8 cellular contexts compared by ENCODE assay signal in the genomic region with DNA sequence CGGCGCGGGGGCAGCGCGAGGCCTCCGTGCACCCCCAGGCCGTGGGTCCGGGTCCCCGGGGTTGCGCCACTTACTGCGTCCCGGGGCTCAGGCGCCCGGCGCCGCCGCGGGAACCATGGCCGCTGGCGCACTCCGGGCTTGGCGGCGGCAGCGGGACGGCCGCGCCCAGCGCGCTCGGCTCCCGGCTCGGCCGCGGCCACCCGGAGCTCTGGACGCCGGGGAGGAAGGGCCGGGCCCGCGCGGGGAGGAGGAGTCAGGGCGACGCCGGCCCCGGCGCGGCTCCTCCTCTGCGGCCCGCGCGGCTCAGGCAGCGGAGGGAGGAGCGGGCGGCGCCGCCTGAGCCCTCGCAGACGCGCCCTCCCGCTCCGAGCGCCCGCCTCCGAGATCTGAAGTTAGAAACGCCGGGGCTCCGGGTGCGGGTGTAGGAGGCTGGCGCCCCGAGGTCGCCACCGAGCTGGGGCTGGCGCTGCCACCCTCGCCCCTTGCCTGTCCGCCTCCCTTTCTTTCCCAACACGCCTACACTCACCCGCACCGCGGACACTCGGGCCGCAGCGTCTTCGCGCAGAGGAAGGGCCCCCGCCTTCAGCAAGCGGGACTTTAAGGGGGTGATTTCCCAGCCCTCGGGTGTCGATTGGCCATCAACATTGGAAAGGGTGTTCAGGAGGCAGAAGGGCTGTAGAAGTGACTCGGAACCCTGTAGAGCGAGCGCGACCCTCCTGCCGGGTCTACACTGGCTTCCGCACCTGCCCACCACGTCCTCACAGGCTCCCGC. TPM values are rescaled to one million over a fixed set of nuclear protein-coding genes. Genes with fewer than 3 reads are reported as not detected.
DNase-seq lines count a peak whose midpoint lies in the region; ATAC-seq and TF ChIP-seq lines count a peak whose summit lies in the region.

TSS of gene NIN (minus strand) at position 231 of the 772 bp plus-strand sequence. CDS start 9,106 bp downstream, outside the sequence.

- no peaks in the 10 kb centered on the region for H3K9me3 Mint-ChIP-seq in activated T-helper 1 cell treated with anti-CD3 and anti-CD28 coated beads, Interleukin-12 subunit alpha, Interleukin-12 subunit beta, Interleukin-2, Interleukin-4 antibody, amounts not matched to agents 30 ng/mL and 10 ng/mL and 1 ng/mL, durations not matched to agents 14 hours and 24 hours and 36 hours
- H3K9me3 Mint-ChIP-seq in naive thymus-derived CD8-positive, alpha-beta T cell, result no peaks in the 10 kb centered on the region
- no peaks in the 10 kb centered on the region for H3K9me3 Mint-ChIP-seq in stimulated activated naive CD8-positive, alpha-beta T cell treated with anti-CD3 and anti-CD28 coated beads, Interleukin-15, amount 100 ng/mL, for 72 hours

- H3K27me3 Mint-ChIP-seq in activated T-helper 1 cell treated with anti-CD3 and anti-CD28 coated beads, Interleukin-12 subunit alpha, Interleukin-12 subunit beta, Interleukin-2, Interleukin-4 antibody, amounts not matched to agents 30 ng/mL and 10 ng/mL and 1 ng/mL, durations not matched to agents 14 hours and 24 hours and 36 hours (ENCODE audit: insufficient read depth), result peaks cover 16% of the 10 kb centered on the region
- H3K27me3 Mint-ChIP-seq in naive thymus-derived CD8-positive, alpha-beta T cell, result no peaks in the 10 kb centered on the region
- no peaks in the 10 kb centered on the region for H3K27me3 Mint-ChIP-seq in stimulated activated naive CD8-positive, alpha-beta T cell treated with anti-CD3 and anti-CD28 coated beads, Interleukin-15, amount 100 ng/mL, for 72 hours

- no peak for TF ChIP-seq CTCF in Peyer's patch (IDR thresholded peaks at IDR 0.05)
- no peak for TF ChIP-seq CTCF in fibroblast of lung (conservative IDR thresholded peaks at IDR 0.05 in 1 of 2, IDR thresholded peaks at IDR 0.05 in 1 of 2; ENCODE audit: low read depth in 1 of 2, low read length in 2 of 2)

- peak; percentile 83 for ATAC-seq in GM21390 (IDR thresholded peaks at IDR 0.05; ENCODE audit: unreplicated experiment)
- peak; percentile 77 to 81 for ATAC-seq in naive thymus-derived CD8-positive, alpha-beta T cell
- peak; percentile 86 for ATAC-seq in stimulated activated naive CD8-positive, alpha-beta T cell treated with anti-CD3 and anti-CD28 coated beads, Interleukin-15, amount 100 ng/mL, for 72 hours

- H3K4me1 ChIP-seq in HUES6 (ENCODE audit: control insufficient read depth, insufficient read depth, low read length) (peaks cover 17% of the 10 kb centered on the region), Peyer's patch (peaks cover 0 to 20% (median 6%) of the 10 kb centered on the region in 4 donors), fibroblast of lung (ENCODE audit: control insufficient read depth, extremely low read depth, insufficient read depth, low read length) (peaks cover 6% of the 10 kb centered on the region)

- H3K27ac Mint-ChIP-seq in activated T-helper 1 cell treated with anti-CD3 and anti-CD28 coated beads, Interleukin-12 subunit alpha, Interleukin-12 subunit beta, Interleukin-2, Interleukin-4 antibody, amounts not matched to agents 30 ng/mL and 10 ng/mL and 1 ng/mL, durations not matched to agents 14 hours and 24 hours and 36 hours, result peak within 1 kb of the TSS; percentile 95
- peak within 1 kb of the TSS; percentile 95 to 99 (median 98) for H3K27ac Mint-ChIP-seq in naive thymus-derived CD8-positive, alpha-beta T cell
- H3K27ac Mint-ChIP-seq in stimulated activated naive CD8-positive, alpha-beta T cell treated with anti-CD3 and anti-CD28 coated beads, Interleukin-15, amount 100 ng/mL, for 72 hours, result peak within 1 kb of the TSS; percentile 91 to 92

- H3K9me3 ChIP-seq in HUES6 (ENCODE audit: control insufficient read depth, insufficient read depth, low read depth, low read length), result no peaks in the 10 kb centered on the region
- no peaks in the 10 kb centered on the region for H3K9me3 ChIP-seq in Peyer's patch
- H3K9me3 ChIP-seq in fibroblast of lung (ENCODE audit: control insufficient read depth, insufficient read depth, low read depth, low read length), result no peaks in the 10 kb centered on the region

- peak within 1 kb of the TSS; percentile 88 for H2AFZ ChIP-seq in fibroblast of lung (ENCODE audit: low read length)

- peaks cover 68% of the 10 kb centered on the region for H3K4me1 Mint-ChIP-seq in activated T-helper 1 cell treated with anti-CD3 and anti-CD28 coated beads, Interleukin-12 subunit alpha, Interleukin-12 subunit beta, Interleukin-2, Interleukin-4 antibody, amounts not matched to agents 30 ng/mL and 10 ng/mL and 1 ng/mL, durations not matched to agents 14 hours and 24 hours and 36 hours (ENCODE audit: low read depth)
- H3K4me1 Mint-ChIP-seq in naive thymus-derived CD8-positive, alpha-beta T cell, result peaks cover 40 to 80% (median 70%) of the 10 kb centered on the region in 4 donors
- peaks cover 78% of the 10 kb centered on the region for H3K4me1 Mint-ChIP-seq in stimulated activated naive CD8-positive, alpha-beta T cell treated with anti-CD3 and anti-CD28 coated beads, Interleukin-15, amount 100 ng/mL, for 72 hours

- TF ChIP-seq POLR2A in Peyer's patch (IDR thresholded peaks at IDR 0.05), result peak; percentile 27 to 35

- H3K36me3 ChIP-seq in HUES6 (ENCODE audit: control insufficient read depth, insufficient read depth, low read length) (no peaks in the 10 kb centered on the region), Peyer's patch (no peaks in the 10 kb centered on the region), fibroblast of lung (ENCODE audit: control insufficient read depth, insufficient read depth, low read length) (no peaks in the 10 kb centered on the region)

- H3K79me2 ChIP-seq in fibroblast of lung (ENCODE audit: control insufficient read depth, insufficient read depth, low read length), result peaks cover 36% of the 10 kb centered on the region

- H3K4me3 ChIP-seq in HUES6 (ENCODE audit: low read depth, low read length), result peak within 1 kb of the TSS; percentile 82
- peak within 1 kb of the TSS; percentile 83 to 95 (median 88) for H3K4me3 ChIP-seq in Peyer's patch
- H3K4me3 ChIP-seq in fibroblast of lung (replicated peaks in 1 of 4; ENCODE audit: control extremely low read depth in 1 of 4, insufficient read depth in 1 of 4, low read depth in 3 of 4, low read length in 4 of 4), result peak within 1 kb of the TSS; percentile 70 to 87 (median 78)

- intact Hi-C loops in activated T-helper 1 cell treated with anti-CD3 and anti-CD28 coated beads, Interleukin-12 subunit alpha, Interleukin-12 subunit beta, Interleukin-2, Interleukin-4 antibody, amounts not matched to agents 30 ng/mL and 10 ng/mL and 1 ng/mL, durations not matched to agents 14 hours and 24 hours and 36 hours (cut with micrococcal nuclease), result loop anchor here (1.0 to 10.0 kb wide), 9 partner anchors 9 to 1246 kb away; partner anchors contain the start of genes DMAC2L, L2HGDH, RPS29 and TMX1

- H3K27ac ChIP-seq in HUES6 (ENCODE audit: low read depth, low read length) (no peak within 1 kb of the TSS), Peyer's patch (peak within 1 kb of the TSS; percentile 81 to 96 (median 92)), fibroblast of lung (ENCODE audit: insufficient read depth, low read length) (peak within 1 kb of the TSS; percentile 59)

- H3K4me3 Mint-ChIP-seq in activated T-helper 1 cell treated with anti-CD3 and anti-CD28 coated beads, Interleukin-12 subunit alpha, Interleukin-12 subunit beta, Interleukin-2, Interleukin-4 antibody, amounts not matched to agents 30 ng/mL and 10 ng/mL and 1 ng/mL, durations not matched to agents 14 hours and 24 hours and 36 hours, result peak within 1 kb of the TSS; percentile 93
- peak within 1 kb of the TSS; percentile 89 to 99 (median 98) for H3K4me3 Mint-ChIP-seq in naive thymus-derived CD8-positive, alpha-beta T cell
- peak within 1 kb of the TSS; percentile 94 for H3K4me3 Mint-ChIP-seq in stimulated activated naive CD8-positive, alpha-beta T cell treated with anti-CD3 and anti-CD28 coated beads, Interleukin-15, amount 100 ng/mL, for 72 hours

- no peaks in the 10 kb centered on the region for H4K20me1 ChIP-seq in fibroblast of lung (ENCODE audit: control insufficient read depth, extremely low read depth, insufficient read depth, low read length)

- peaks cover 27% of the 10 kb centered on the region for H3K36me3 Mint-ChIP-seq in activated T-helper 1 cell treated with anti-CD3 and anti-CD28 coated beads, Interleukin-12 subunit alpha, Interleukin-12 subunit beta, Interleukin-2, Interleukin-4 antibody, amounts not matched to agents 30 ng/mL and 10 ng/mL and 1 ng/mL, durations not matched to agents 14 hours and 24 hours and 36 hours (ENCODE audit: low read depth)
- peaks cover 0 to 8% (median 0%) of the 10 kb centered on the region in 3 donors for H3K36me3 Mint-ChIP-seq in naive thymus-derived CD8-positive, alpha-beta T cell

- DNase-seq in DMS 273 (lab: John Stamatoyannopoulos, UW; ENCODE audit: unreplicated experiment), result peak; percentile 92
- DNase-seq in Peyer's patch, result peak; percentile 70 to 88 (median 86)
- peak; percentile 73 for DNase-seq in activated T-helper 1 cell treated with anti-CD3 and anti-CD28 coated beads, Interleukin-12 subunit alpha, Interleukin-12 subunit beta, Interleukin-2, Interleukin-4 antibody, amounts not matched to agents 30 ng/mL and 10 ng/mL and 1 ng/mL, durations not matched to agents 14 hours and 24 hours and 36 hours (ENCODE audit: low spot score)
- peak; percentile 73 to 77 for DNase-seq in fibroblast of lung (ENCODE audit: low read depth in 2 of 2)
- DNase-seq in naive thymus-derived CD8-positive, alpha-beta T cell, result peak; percentile 63 to 83 (median 72)
- peak; percentile 71 to 81 for DNase-seq in stimulated activated naive CD8-positive, alpha-beta T cell treated with anti-CD3 and anti-CD28 coated beads, Interleukin-15, amount 100 ng/mL, for 72 hours

- POLR2A ChIA-PET in naive thymus-derived CD8-positive, alpha-beta T cell (lab: Charles Lee), result interaction anchor here (1.0 to 4.8 kb wide), 12 partner anchors 10 to 1211 kb away, joined by 3 to 79 read pairs (median 8); partner anchors contain the start of genes MGAT2 and RPL36AL

- peak within 1 kb of the TSS; percentile 79 for H3K9ac ChIP-seq in HUES6 (ENCODE audit: low read length)
- H3K9ac ChIP-seq in fibroblast of lung (ENCODE audit: insufficient read depth, low read length), result peak within 1 kb of the TSS; percentile 71

- H3K4me2 ChIP-seq in fibroblast of lung (ENCODE audit: extremely low read depth, insufficient read depth, low read length), result peak within 1 kb of the TSS; percentile 100

- H3K27me3 ChIP-seq in HUES6 (ENCODE audit: control insufficient read depth, insufficient read depth, low read length) (peaks cover 78% of the 10 kb centered on the region), Peyer's patch (no peaks in the 10 kb centered on the region), fibroblast of lung (ENCODE audit: control insufficient read depth, insufficient read depth, low read length) (no peaks in the 10 kb centered on the region)

RNA-seq across cellular contexts. Expression of gene NIN, which starts in this region (rescaled TPM):
- total RNA-seq in Peyer's patch (100 to 1,000 TPM in 1 of 4 donors, 10 to 100 TPM in 3; 13.8 to 151 (median 21.5) TPM), fibroblast of lung (30.0 and 37.5 TPM in 2 replicates)
- 39.9 and 43.3 TPM in 2 replicates for total RNA-seq in activated T-helper 1 cell treated with anti-CD3 and anti-CD28 coated beads, Interleukin-12 subunit alpha, Interleukin-12 subunit beta, Interleukin-2, Interleukin-4 antibody, amounts not matched to agents 30 ng/mL and 10 ng/mL and 1 ng/mL, durations not matched to agents 14 hours and 24 hours and 36 hours
- 22.8 and 28.5 TPM in 2 replicates for polyA plus RNA-seq in fibroblast of lung
- polyA plus RNA-seq in fibroblast of lung (2012), result 26.3 and 27.5 TPM in 2 replicates
- polyA minus RNA-seq in fibroblast of lung (ENCODE audit: low replicate concordance), result 37.0 and 50.9 TPM in 2 replicates
- 100 to 1,000 TPM; 124 to 137 TPM for total RNA-seq in naive thymus-derived CD8-positive, alpha-beta T cell
- polyA plus RNA-seq in naive thymus-derived CD8-positive, alpha-beta T cell, result 10 to 100 TPM; 37.1 to 60.2 (median 42.7) TPM
